In the genomic region with DNA sequence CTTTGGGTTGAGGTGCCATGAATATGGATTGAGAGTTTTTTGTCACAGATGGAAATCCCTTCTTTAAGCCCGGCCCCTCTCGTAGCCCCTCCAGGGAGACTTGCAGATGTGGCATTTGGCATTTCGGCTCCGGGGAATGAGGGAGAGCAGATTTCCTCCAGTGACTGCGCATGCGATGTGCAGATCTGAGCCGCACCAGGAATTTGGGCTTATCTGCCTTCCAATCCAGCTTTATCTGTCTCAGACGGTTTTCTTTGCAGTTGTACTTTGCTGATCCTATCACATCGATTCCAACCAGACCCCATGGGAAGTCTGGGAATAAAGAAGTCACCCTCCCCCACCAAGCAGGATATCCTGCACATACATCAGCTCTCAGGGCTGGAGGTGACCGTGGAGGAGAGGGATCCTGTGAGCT, we compare ENCODE assay signal across 12 cellular contexts. TPM values are rescaled to one million over a fixed set of nuclear protein-coding genes. Genes with fewer than 3 reads are reported as not detected.
DNase-seq lines count a peak whose midpoint lies in the region; ATAC-seq and TF ChIP-seq lines count a peak whose summit lies in the region.
"Had no signal": no experiment of that assay in that cellular context is flagged by ENCODE, and none has a peak within 500 bp of the region (broad histone marks: within the 10 kb centered on the region; RNA-seq: fewer than 3 reads in every experiment).

No MANE protein-coding gene starts in this region.

- H3K27me3 ChIP-seq in cardiac muscle cell = no peaks in the 10 kb centered on the region

- H3K4me3 Mint-ChIP-seq in chondrocyte (ENCODE audit: unreplicated experiment) = peak overlapping the region; percentile 66
- peak overlapping the region; percentile 50 for H3K4me3 Mint-ChIP-seq in type B pancreatic cell
- no peak overlapping the region for H3K4me3 Mint-ChIP-seq in T-cell
- H3K4me3 Mint-ChIP-seq: dendritic cell treated with granulocyte-macrophage colony-stimulating factor and Interleukin-4, amounts not matched to agents 40 ng/mL and 50 ng/mL, for 4 days had no signal

- ATAC-seq in left lobe of liver (peak; percentile 25), HG02623 (IDR thresholded peaks at IDR 0.05; ENCODE audit: unreplicated experiment) (no peak), T-cell (replicated peaks in 1 of 4) (no peak)

- POLR2A ChIA-PET in T-cell (lab: Charles Lee) = interaction anchor here in 1 of 2 donors (0.7 kb wide), 1 partner anchor 948 kb away, joined by 3 read pairs; no protein-coding TSS in a partner anchor

- CTCF ChIA-PET in T-cell (lab: Charles Lee) = interaction anchor here (0.6 to 0.7 kb wide), 3 partner anchors 40 to 1116 kb away, joined by 3 to 6 read pairs (median 3); no protein-coding TSS in a partner anchor

- H3K27me3 Mint-ChIP-seq in chondrocyte (ENCODE audit: low read depth) (no peaks in the 10 kb centered on the region), type B pancreatic cell (peaks cover 32% of the 10 kb centered on the region), T-cell (peaks cover 40 to 69% of the 10 kb centered on the region in 2 donors)

- peaks cover 26% of the 10 kb centered on the region for H3K36me3 ChIP-seq in cardiac muscle cell

- no peaks in the 10 kb centered on the region for H3K9me3 ChIP-seq in cardiac muscle cell (ENCODE audit: low read depth)

- no peaks in the 10 kb centered on the region for H3K9me3 Mint-ChIP-seq in chondrocyte (ENCODE audit: low read depth)
- H3K9me3 Mint-ChIP-seq in type B pancreatic cell = peaks cover 4% of the 10 kb centered on the region
- H3K9me3 Mint-ChIP-seq in T-cell = no peaks in the 10 kb centered on the region

- peaks cover 24% of the 10 kb centered on the region for H3K4me1 Mint-ChIP-seq in chondrocyte (ENCODE audit: low read depth)
- H3K4me1 Mint-ChIP-seq in type B pancreatic cell (ENCODE audit: unreplicated experiment) = peaks cover 35% of the 10 kb centered on the region
- peaks cover 0 to 3% (median 2%) of the 10 kb centered on the region in 3 donors for H3K4me1 Mint-ChIP-seq in T-cell

- TF ChIP-seq CTCF in cardiac muscle cell (IDR thresholded peaks at IDR 0.05; ENCODE audit: low read depth, low read length) (peak; percentile 5), chondrocyte (IDR thresholded peaks at IDR 0.05) (peak; percentile 37), type B pancreatic cell (conservative IDR thresholded peaks at IDR 0.05) (no peak)

- H3K27ac ChIP-seq in cardiac muscle cell = peak overlapping the region; percentile 61

- H3K36me3 Mint-ChIP-seq in chondrocyte (ENCODE audit: low read depth) (peaks cover 20% of the 10 kb centered on the region), type B pancreatic cell (peaks cover 30% of the 10 kb centered on the region), T-cell (no peaks in the 10 kb centered on the region)

- intact Hi-C loops in cardiac septum (cut with DNase I) = no loop called here

- H3K27ac Mint-ChIP-seq in chondrocyte (ENCODE audit: unreplicated experiment) (peak overlapping the region; percentile 58), type B pancreatic cell (no peak overlapping the region), T-cell (no peak overlapping the region)
- H3K27ac Mint-ChIP-seq: dendritic cell treated with granulocyte-macrophage colony-stimulating factor and Interleukin-4, amounts not matched to agents 40 ng/mL and 50 ng/mL, for 4 days had no signal

- H3K4me3 ChIP-seq in cardiac muscle cell = no peak overlapping the region

- peaks cover 31% of the 10 kb centered on the region for H3K4me1 ChIP-seq in cardiac muscle cell (ENCODE audit: low read depth)

- peak in 1 of 2 donors; percentile 50 for DNase-seq in cardiac muscle cell (ENCODE audit: low read depth in 1 of 2, low spot score in 1 of 2)
- no peak for DNase-seq in cardiac septum (ENCODE audit: low spot score)
- no peak for DNase-seq in chondrocyte (ENCODE audit: low spot score)
- no peak for DNase-seq in left lobe of liver (ENCODE audit: low spot score)
- no peak for DNase-seq in type B pancreatic cell (ENCODE audit: extremely low spot score, unreplicated experiment)
- no peak for DNase-seq in activated naive CD4-positive, alpha-beta T cell (lab: John Stamatoyannopoulos, UW)
- no peak for DNase-seq in T-cell
- DNase-seq: activated T-cell treated with anti-CD3 and anti-CD28 coated beads, Interleukin-2, amount 50 U/mL, for 1 hour; NCI-H1694; T-helper 9 cell had no signal

RNA-seq across cellular contexts. Expression of a gene that starts 11.7 kb away (rescaled TPM):
- total RNA-seq in cardiac muscle cell (141 and 177 TPM in 2 replicates), cardiac septum (1.1 TPM), chondrocyte (32.7 to 47.0 TPM (median 46.0 TPM) in 3 replicates), left lobe of liver (0.35 TPM), type B pancreatic cell (ENCODE audit: low replicate concordance) (6.1 and 22.1 TPM in 2 replicates), T-cell (under 1 TPM in 3 of 5 donors, not detected in 2; 0.03 to 0.06 (median 0.05) TPM)
- 58.9 and 60.7 TPM in 2 replicates for polyA plus RNA-seq in cardiac muscle cell

Comparison
In these comparisons a context has a peak if more than half of its experiments do, and no peak if none do; other contexts are left out.
1. H3K4me3 Mint-ChIP-seq: peak in chondrocyte (single experiment) and type B pancreatic cell (single experiment); none in T-cell (0 of 3).